27 cellular contexts compared by ENCODE assay signal in the genomic region with DNA sequence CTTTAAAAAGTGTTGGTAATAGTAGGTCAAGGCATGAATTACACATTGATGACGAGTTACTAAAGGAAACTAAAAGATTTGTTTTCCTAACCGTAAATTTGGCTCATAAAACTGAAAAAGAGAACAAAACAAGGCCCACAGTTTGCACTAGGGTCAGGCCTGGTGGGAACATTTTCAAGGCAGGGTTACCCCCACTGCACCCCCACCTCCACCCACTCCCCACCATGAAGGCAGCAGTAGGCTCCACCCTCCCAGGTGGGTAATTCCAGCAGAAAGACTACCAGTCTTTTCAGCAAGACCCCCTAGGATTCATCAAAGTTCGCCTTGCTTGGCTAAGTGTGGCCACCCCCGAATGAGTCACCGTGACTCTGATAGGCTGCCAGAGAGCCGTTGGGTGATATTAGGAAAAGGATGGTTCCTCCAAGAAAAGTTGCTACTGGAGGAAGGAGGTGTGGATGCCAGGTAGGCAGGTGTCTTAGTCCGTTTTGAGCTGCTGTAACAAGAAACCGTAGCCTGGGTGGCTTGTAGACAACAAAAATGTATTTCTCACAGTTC. TPM values are rescaled to one million over a fixed set of nuclear protein-coding genes. Genes with fewer than 3 reads are reported as not detected.
"Had no signal": no experiment of that assay in that cellular context is flagged by ENCODE, and none has a peak within 500 bp of the region (broad histone marks: within the 10 kb centered on the region; RNA-seq: fewer than 3 reads in every experiment).

No MANE protein-coding gene starts in this region.

- H3K27ac ChIP-seq: colonic mucosa, dorsolateral prefrontal cortex, esophagus muscularis mucosa, heart right ventricle, transverse colon, uterus had no signal

- H3K9me3 ChIP-seq: colonic mucosa, esophagus muscularis mucosa, heart right ventricle, transverse colon, uterus had no signal

- ATAC-seq: activated CD4-positive, alpha-beta T cell treated with anti-CD3 and anti-CD28 coated beads for 36 hours; heart right ventricle; left cardiac atrium; naive thymus-derived CD4-positive, alpha-beta T cell; stimulated activated effector memory CD8-positive, alpha-beta T cell treated with anti-CD3 and anti-CD28 coated beads, Interleukin-12 subunit alpha, Interleukin-12 subunit beta, amount 100 ng/mL, for 72 hours had no signal

- DNase-seq: activated B cell treated with CpG ODN at 0.5 μM for 24 hours; activated CD4-positive, alpha-beta T cell treated with anti-CD3 and anti-CD28 coated beads for 36 hours; activated CD4-positive, alpha-beta T cell treated with anti-CD3 and anti-CD28 coated beads, Interleukin-2, amount 50 U/mL, for 48 hours; activated naive CD4-positive, alpha-beta T cell treated with Interleukin-2 at 50 U/mL for 16 hours; activated naive CD8-positive, alpha-beta T cell treated with anti-CD3 and anti-CD28 coated beads, Interleukin-2, amount 10 ng/mL, durations not matched to agents 7 days and 5 days; activated T-cell treated with anti-CD3 and anti-CD28 coated beads, Interleukin-2, amount 50 U/mL, for 48 hours; amygdala; colonic mucosa; dorsolateral prefrontal cortex; heart right ventricle; islet precursor cell; left cardiac atrium; naive thymus-derived CD4-positive, alpha-beta T cell; occipital lobe; stimulated activated CD4-positive, alpha-beta T cell treated with anti-CD3 and anti-CD28 coated beads, Interleukin-1b, Interleukin-23, amount 100 ng/mL, for 48 hours; T1000; transverse colon; uterus had no signal

- H3K4me3 ChIP-seq: colonic mucosa, dorsolateral prefrontal cortex, esophagus muscularis mucosa, heart right ventricle, lung, transverse colon, uterus had no signal

- H3K4me1 ChIP-seq: colonic mucosa, esophagus muscularis mucosa, heart right ventricle, transverse colon, uterus had no signal

- H3K27me3 ChIP-seq: colonic mucosa, dorsolateral prefrontal cortex, uterus had no signal

- H3K36me3 ChIP-seq: colonic mucosa, esophagus muscularis mucosa, heart right ventricle, transverse colon, uterus had no signal

RNA-seq across cellular contexts. Expression of gene DNAAF1, which starts 8.6 kb away (rescaled TPM):
- total RNA-seq: activated B cell treated with CpG ODN at 0.5 μM for 24 hours; activated naive CD8-positive, alpha-beta T cell treated with anti-CD3 and anti-CD28 coated beads, Interleukin-2, amount 10 ng/mL, durations not matched to agents 7 days and 5 days; bronchial epithelial cell; left cardiac atrium; posterior vena cava; skeletal muscle tissue; transverse colon had no signal

RNA-seq across cellular contexts. Expression of gene ADAD2, which starts 37.2 kb away (rescaled TPM):
- total RNA-seq: activated B cell treated with CpG ODN at 0.5 μM for 24 hours; activated naive CD8-positive, alpha-beta T cell treated with anti-CD3 and anti-CD28 coated beads, Interleukin-2, amount 10 ng/mL, durations not matched to agents 7 days and 5 days; bronchial epithelial cell; colonic mucosa; neural crest cell; occipital lobe; posterior vena cava; renal cortical epithelial cell; skeletal muscle tissue; temporal lobe had no signal
- polyA plus RNA-seq: naive thymus-derived CD4-positive, alpha-beta T cell had no signal
